Comparison of ENCODE assay signal across 17 cellular contexts in genomic region chr16:12091569-12092346, GRCh38.
DNase-seq lines count a peak whose midpoint lies in the region; ATAC-seq, FAIRE-seq and TF ChIP-seq lines count a peak whose summit lies in the region.
"Had no signal": no experiment of that assay in that cellular context is flagged by ENCODE, and none has a peak within 500 bp of the region (broad histone marks: within the 10 kb centered on the region; RNA-seq: fewer than 3 reads in every experiment).

No MANE protein-coding gene starts in this region.

- H2BK20ac ChIP-seq in H1 (ENCODE audit: low read length), result no peak overlapping the region

- H3K23me2 ChIP-seq in H1 (ENCODE audit: low read depth, low read length), result peaks cover 6% of the 10 kb centered on the region; the same call in 1 of the 2 replicates

- H2AFZ ChIP-seq in KMS-11 (ENCODE audit: low read depth) (no peak overlapping the region), H1 (ENCODE audit: low read length) (no peak overlapping the region), GM23248 (no peak overlapping the region)

- H3K9me3 Mint-ChIP-seq in nephron progenitor cell, result no peaks in the 10 kb centered on the region
- H3K9me3 Mint-ChIP-seq: stimulated activated memory B cell treated with anti-CD40 and anti-IgM and Interleukin-4, amounts not matched to agents 10 μg/mL and 1 μg/mL and 100 μg/mL, for 72 hours had no signal

- H3K9ac ChIP-seq in BLaER1, result peak overlapping the region; percentile 54; the same call in 1 of the 2 replicates
- H3K9ac ChIP-seq in KMS-11, result no peak overlapping the region
- no peak overlapping the region for H3K9ac ChIP-seq in H1 (replicated peaks in 1 of 4; ENCODE audit: extremely low read depth in 1 of 4, low read depth in 3 of 4, low read length in 3 of 4)
- H3K9ac ChIP-seq in GM23248, result no peak overlapping the region

- H3K14ac ChIP-seq in H1 (ENCODE audit: insufficient read length), result no peak overlapping the region

- H3K4me2 ChIP-seq in BLaER1 (peak overlapping the region; percentile 92), KMS-11 (peak overlapping the region; percentile 88; the same call in 1 of the 2 replicates), H1 (ENCODE audit: insufficient read depth in 1 of 2, low read depth in 2 of 2, low read length in 2 of 2) (no peak overlapping the region), GM23248 (ENCODE audit: unreplicated experiment) (no peak overlapping the region)

- H3K9me3 ChIP-seq in BLaER1 (no peaks in the 10 kb centered on the region), H1 (ENCODE audit: insufficient read depth in 2 of 2, low read depth in 1 of 2, low read length in 1 of 2) (no peaks in the 10 kb centered on the region), GM23248 (ENCODE audit: low read depth) (no peaks in the 10 kb centered on the region)

- no peak for TF ChIP-seq POLR2A in H1 (IDR thresholded peaks at IDR 0.05; ENCODE audit: control extremely low read depth in 1 of 2, low read depth in 2 of 2, low read length in 2 of 2)

- H3K4me3 ChIP-seq in BLaER1, result no peak overlapping the region
- H3K4me3 ChIP-seq in KMS-11 (IDR thresholded peaks at IDR 0.05; ENCODE audit: insufficient read depth, low read depth, low read length), result no peak overlapping the region
- no peak overlapping the region for H3K4me3 ChIP-seq in H1 (ENCODE audit: extremely low read depth in 1 of 4, insufficient read depth in 2 of 4, low read depth in 3 of 4, low read length in 4 of 4)
- no peak overlapping the region for H3K4me3 ChIP-seq in GM23248

- no peak overlapping the region for H2BK5ac ChIP-seq in H1 (ENCODE audit: low read depth, low read length)

- H4K5ac ChIP-seq in H1 (ENCODE audit: insufficient read length, low read depth, low read length), result no peak overlapping the region

- no peaks in the 10 kb centered on the region for H4K20me1 ChIP-seq in BLaER1
- no peaks in the 10 kb centered on the region for H4K20me1 ChIP-seq in KMS-11 (ENCODE audit: insufficient read depth)
- H4K20me1 ChIP-seq in H1 (replicated peaks in 1 of 2; ENCODE audit: control insufficient read depth in 1 of 2, insufficient read depth in 2 of 2, low read length in 2 of 2), result peaks cover 0 to 12% of the 10 kb centered on the region in 2 experiments
- no peaks in the 10 kb centered on the region for H4K20me1 ChIP-seq in GM23248 (ENCODE audit: insufficient read depth)

- POLR2A ChIA-PET in H1 (lab: Charles Lee; ENCODE audit: partially characterized antibody), result no interaction called here

- WGBS in H1 (ENCODE audit: extremely low coverage in 1 of 2, insufficient coverage in 1 of 2, insufficient read length in 1 of 2, insufficient replicate concordance in 2 of 2, low coverage in 1 of 2, low lambda C conversion rate in 2 of 2, missing lambda C conversion rate in 1 of 2), 2 experiments, result 81% methylated on average over 10 of the region's 13 CpGs; no CpG with 5 or more reads in 1 of the 2 experiments
- WGBS in GM23248 (ENCODE audit: low coverage in 1 of 2, low lambda C conversion rate in 2 of 2, missing lambda C conversion rate in 2 of 2), 2 experiments, result 86% methylated on average over 13 of the region's 13 CpGs

- no peaks in the 10 kb centered on the region for H3K79me1 ChIP-seq in H1 (ENCODE audit: low read depth, low read length)

- H4K91ac ChIP-seq in H1 (replicated peaks; ENCODE audit: insufficient read length, low read length), result no peak overlapping the region

- DNase-seq in H1 (ENCODE audit: low read depth in 1 of 2, low spot score in 2 of 2), result no peak
- DNase-seq in nephron progenitor cell, result no peak
- no peak for DNase-seq in T-helper 1 cell
- no peak for DNase-seq in GM23248
- DNase-seq in NCI-H526 (lab: John Stamatoyannopoulos, UW), result no peak
- DNase-seq: activated gamma-delta T cell; AML-193; effector memory CD4-positive, alpha-beta T cell; foreskin keratinocyte; GOT3; NCI-H2171; nucleus accumbens had no signal

- in situ Hi-C loops in GM23248 (cut with MboI), result loop anchor here (10.0 kb wide), 1 partner anchor 713 kb away; the partner anchor contains the start of gene CPPED1

- TF ChIP-seq EP300 in H1 (IDR thresholded peaks at IDR 0.05; ENCODE audit: borderline replicate concordance in 1 of 2, low read depth in 2 of 2, low read length in 2 of 2), result no peak

- H2BK120ac ChIP-seq in H1 (replicated peaks; ENCODE audit: low read depth, low read length), result no peak overlapping the region

- CTCF ChIA-PET in H1 (lab: Charles Lee; ENCODE audit: partially characterized antibody), result interaction anchor here (0.7 kb wide), 1 partner anchor 251 kb away, joined by 3 read pairs; no protein-coding TSS in a partner anchor

- TF ChIP-seq RAD21 in H1 (IDR thresholded peaks at IDR 0.05 in 1 of 2, conservative IDR thresholded peaks at IDR 0.05 in 1 of 2; ENCODE audit: low read depth in 2 of 2, low read length in 2 of 2), result no peak

- no peaks in the 10 kb centered on the region for H3K36me3 Mint-ChIP-seq in nephron progenitor cell (ENCODE audit: low read depth)

- H3K18ac ChIP-seq in H1 (ENCODE audit: extremely low read depth, low read length), result no peak overlapping the region

- no peaks in the 10 kb centered on the region for H3K79me2 ChIP-seq in KMS-11 (ENCODE audit: insufficient read depth, low read depth)
- H3K79me2 ChIP-seq in H1 (ENCODE audit: control insufficient read depth in 1 of 2, insufficient read depth in 2 of 2, low read length in 2 of 2), result no peaks in the 10 kb centered on the region
- H3K79me2 ChIP-seq in GM23248 (ENCODE audit: insufficient read depth), result no peaks in the 10 kb centered on the region

- H3K4me3 Mint-ChIP-seq in nephron progenitor cell, result peak overlapping the region; percentile 27
- H3K4me3 Mint-ChIP-seq: stimulated activated memory B cell treated with anti-CD40 and anti-IgM and Interleukin-4, amounts not matched to agents 10 μg/mL and 1 μg/mL and 100 μg/mL, for 72 hours had no signal

- ATAC-seq in HG02938 (IDR thresholded peaks at IDR 0.05; ENCODE audit: unreplicated experiment), result no peak
- ATAC-seq: foreskin keratinocyte; stimulated activated memory B cell treated with anti-CD40 and anti-IgM and Interleukin-4, amounts not matched to agents 10 μg/mL and 1 μg/mL and 100 μg/mL, for 72 hours had no signal

- no peak overlapping the region for H3K23ac ChIP-seq in H1 (ENCODE audit: insufficient read length)

- no peaks in the 10 kb centered on the region for H3K27me3 ChIP-seq in BLaER1
- H3K27me3 ChIP-seq in KMS-11 (ENCODE audit: insufficient read depth, low read depth), result no peaks in the 10 kb centered on the region
- H3K27me3 ChIP-seq in H1 (replicated peaks in 1 of 4; ENCODE audit: control insufficient read depth in 3 of 4, extremely low read depth in 1 of 4, insufficient read depth in 3 of 4, low read length in 3 of 4), result peaks cover 0 to 39% (median 24%) of the 10 kb centered on the region in 4 experiments; a peak in 5 of 7 replicates
- H3K27me3 ChIP-seq in GM23248 (replicated peaks; ENCODE audit: insufficient read depth), result no peaks in the 10 kb centered on the region
- H3K27me3 ChIP-seq: foreskin keratinocyte had no signal

- no peak overlapping the region for H2AK5ac ChIP-seq in H1 (ENCODE audit: low read depth, low read length)

- H3K4me1 ChIP-seq in BLaER1, result peaks cover 99% of the 10 kb centered on the region
- H3K4me1 ChIP-seq in KMS-11 (ENCODE audit: low read depth, poor library complexity, severe bottlenecking), result peaks cover 93% of the 10 kb centered on the region
- H3K4me1 ChIP-seq in H1 (replicated peaks in 1 of 4; ENCODE audit: control insufficient read depth in 3 of 4, insufficient read depth in 4 of 4, low read length in 3 of 4), result peaks cover 0 to 12% (median 5%) of the 10 kb centered on the region in 4 experiments; a peak in 6 of 7 replicates
- peaks cover 36% of the 10 kb centered on the region for H3K4me1 ChIP-seq in GM23248 (ENCODE audit: insufficient read depth)

- no peak overlapping the region for H4K8ac ChIP-seq in H1 (ENCODE audit: extremely low read depth, insufficient read depth, low read length)

- H2BK15ac ChIP-seq in H1 (ENCODE audit: low read length), result no peak overlapping the region

- H3K36me3 ChIP-seq in BLaER1, result no peaks in the 10 kb centered on the region
- H3K36me3 ChIP-seq in KMS-11 (ENCODE audit: insufficient read depth), result no peaks in the 10 kb centered on the region
- no peaks in the 10 kb centered on the region for H3K36me3 ChIP-seq in H1 (ENCODE audit: control insufficient read depth in 2 of 4, insufficient read depth in 4 of 4, low read length in 3 of 4)
- H3K36me3 ChIP-seq in GM23248 (ENCODE audit: low read depth), result no peaks in the 10 kb centered on the region

- H3K27me3 Mint-ChIP-seq in nephron progenitor cell (ENCODE audit: low read depth, poor library complexity), result peaks cover 6% of the 10 kb centered on the region
- H3K27me3 Mint-ChIP-seq: stimulated activated memory B cell treated with anti-CD40 and anti-IgM and Interleukin-4, amounts not matched to agents 10 μg/mL and 1 μg/mL and 100 μg/mL, for 72 hours had no signal

- TF ChIP-seq CTCF in KMS-11 (conservative IDR thresholded peaks at IDR 0.05; ENCODE audit: low read depth, low read length) (no peak), H1 (IDR thresholded peaks at IDR 0.05; ENCODE audit: control extremely low read depth in 1 of 3, insufficient read depth in 1 of 3, low read depth in 1 of 3, low read length in 3 of 3) (no peak), nephron progenitor cell (IDR thresholded peaks at IDR 0.05) (no peak)

- no peak overlapping the region for H3K4ac ChIP-seq in H1 (replicated peaks; ENCODE audit: insufficient read length, low read depth, low read length)

- H3F3A ChIP-seq in GM23248 (ENCODE audit: insufficient read depth), result peaks cover 29% of the 10 kb centered on the region

- no peak overlapping the region for H3K56ac ChIP-seq in H1 (replicated peaks; ENCODE audit: insufficient read length, low read depth, low read length)

- peaks cover 89% of the 10 kb centered on the region for H3K4me1 Mint-ChIP-seq in nephron progenitor cell

- no peak overlapping the region for H2BK12ac ChIP-seq in H1 (ENCODE audit: low read depth, low read length)

- peak overlapping the region; percentile 93 for H3K27ac Mint-ChIP-seq in nephron progenitor cell
- H3K27ac Mint-ChIP-seq: stimulated activated memory B cell treated with anti-CD40 and anti-IgM and Interleukin-4, amounts not matched to agents 10 μg/mL and 1 μg/mL and 100 μg/mL, for 72 hours had no signal

- H3K27ac ChIP-seq in BLaER1 (peak overlapping the region; percentile 58), KMS-11 (peak overlapping the region; percentile 67; the same call in 1 of the 2 replicates), H1 (ENCODE audit: low read depth, low read length) (no peak overlapping the region), GM23248 (no peak overlapping the region)
- H3K27ac ChIP-seq: foreskin keratinocyte had no signal

- no peaks in the 10 kb centered on the region for H3K9me2 ChIP-seq in GM23248 (ENCODE audit: insufficient read depth)

- FAIRE-seq in H1 (lab: Jason Lieb, UNC), result no peak
- FAIRE-seq: TTC549 had no signal

TF ChIP-seq in H1, 55 proteins besides CTCF, POLR2A, EP300 and RAD21:
- TF ChIP-seq TBP (IDR thresholded peaks at IDR 0.05; ENCODE audit: low read depth, low read length) (no peak), RXRA (IDR thresholded peaks at IDR 0.05; ENCODE audit: insufficient read depth, low read depth, low read length) (no peak), BACH1 (IDR thresholded peaks at IDR 0.05; ENCODE audit: low read length) (peak; percentile 56)

Comparison
In these comparisons a context has a peak if more than half of its experiments do, and no peak if none do; other contexts are left out.
1. H3K27ac ChIP-seq: peak in BLaER1 (single experiment) and KMS-11 (single experiment); none in H1 (single experiment) and GM23248 (single experiment).
2. H3K4me2 ChIP-seq: peak in BLaER1 (single experiment) and KMS-11 (single experiment); none in H1 (0 of 2) and GM23248 (single experiment).